ENCODE assay signal across 33 cellular contexts in the genomic region with DNA sequence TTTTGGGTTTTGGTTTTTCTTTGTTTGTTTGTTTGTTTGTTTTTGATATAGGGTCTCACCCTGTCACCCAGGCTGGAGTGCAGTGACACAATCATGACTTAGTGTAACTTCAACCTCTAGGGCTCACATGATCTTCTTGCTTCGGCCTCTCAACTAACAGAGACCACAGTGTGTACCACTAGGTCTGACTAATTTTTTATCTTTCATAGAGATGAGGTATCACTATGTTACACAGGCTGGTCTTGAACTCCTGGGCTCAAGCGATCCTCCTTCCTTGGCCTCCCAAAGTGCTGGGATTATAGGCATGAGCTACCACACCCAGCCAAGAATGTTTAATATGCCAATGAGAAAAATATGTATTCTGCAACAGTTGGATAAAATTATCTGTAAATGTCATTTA.
"Had no signal": no experiment of that assay in that cellular context is flagged by ENCODE, and none has a peak within 500 bp of the region (broad histone marks: within the 10 kb centered on the region; RNA-seq: fewer than 3 reads in every experiment).

No MANE protein-coding gene starts in this region.

- H3K36me3 ChIP-seq: adrenal gland, ascending aorta, brain microvascular endothelial cell, breast epithelium, cardiac muscle cell had no signal

- H3K27me3 ChIP-seq: adrenal gland, ascending aorta, body of pancreas, brain microvascular endothelial cell, breast epithelium, cardiac muscle cell had no signal

- H3K4me3 ChIP-seq: adrenal gland, ascending aorta, body of pancreas, breast epithelium, cardiac muscle cell had no signal

- ATAC-seq: activated naive CD4-positive, alpha-beta T cell treated with anti-CD3 and anti-CD28 coated beads, Interleukin-2, amount 50 U/mL, for 72 hours; activated naive CD8-positive, alpha-beta T cell treated with anti-CD3 and anti-CD28 coated beads, Interleukin-2, amount 50 U/mL, for 24 hours; activated T-cell treated with anti-CD3 and anti-CD28 coated beads, Interleukin-2, amount 50 U/mL, for 4 hours; activated T-cell treated with anti-CD3 and anti-CD28 coated beads, Interleukin-2, amount 50 U/mL, for 72 hours; activated T-helper 17 cell treated with anti-CD3 and anti-CD28 coated beads, Interleukin-2, amount 50 U/mL, for 72 hours; body of pancreas had no signal

- H3K9me3 ChIP-seq: adrenal gland, ascending aorta, body of pancreas, breast epithelium had no signal

- DNase-seq: activated effector memory CD4-positive, alpha-beta T cell treated with anti-CD3 and anti-CD28 coated beads, Interleukin-2, amount 50 U/mL, for 16 hours; activated effector memory CD4-positive, alpha-beta T cell treated with Interleukin-2 at 50 U/mL for 16 hours; activated gamma-delta T cell; activated gamma-delta T cell treated with Interleukin-2 at 50 U/mL for 16 hours; activated naive CD4-positive, alpha-beta T cell; activated naive CD4-positive, alpha-beta T cell treated with anti-CD3 and anti-CD28 coated beads for 36 hours; activated naive CD4-positive, alpha-beta T cell treated with anti-CD3 and anti-CD28 coated beads, Interleukin-2, amount 10 ng/mL, durations not matched to agents 7 days and 5 days; activated naive CD4-positive, alpha-beta T cell treated with anti-CD3 and anti-CD28 coated beads, Interleukin-2, amount 50 U/mL, for 16 hours; activated naive CD4-positive, alpha-beta T cell treated with Interleukin-2 at 50 U/mL for 16 hours; activated naive CD8-positive, alpha-beta T cell treated with anti-CD3 and anti-CD28 coated beads for 36 hours; activated naive CD8-positive, alpha-beta T cell treated with anti-CD3 and anti-CD28 coated beads, Interleukin-2, amount 10 ng/mL, durations not matched to agents 7 days and 5 days; activated naive CD8-positive, alpha-beta T cell treated with anti-CD3 and anti-CD28 coated beads, Interleukin-2, amount 50 U/mL, for 24 hours; activated T-cell treated with anti-CD3 and anti-CD28 coated beads, Interleukin-2, amount 50 U/mL, for 24 hours; activated T-cell treated with anti-CD3 and anti-CD28 coated beads, Interleukin-2, amount 50 U/mL, for 4 hours; activated T-cell treated with anti-CD3 and anti-CD28 coated beads, Interleukin-2, amount 50 U/mL, for 48 hours; activated T-cell treated with anti-CD3 and anti-CD28 coated beads, Interleukin-2, amount 50 U/mL, for 72 hours; adrenal gland; amniotic stem cell; amygdala; anterior cingulate cortex; aorta; body of pancreas; brain microvascular endothelial cell; caudate nucleus; central memory CD4-positive, alpha-beta T cell; cerebellar nuclear complex had no signal

- FAIRE-seq: astrocyte, bronchial epithelial cell had no signal

- H3K27ac ChIP-seq: adrenal gland, ascending aorta, body of pancreas, brain microvascular endothelial cell, breast epithelium, cardiac muscle cell had no signal

- H3K4me1 ChIP-seq: adrenal gland, ascending aorta, body of pancreas, breast epithelium had no signal
